1 cellular context compared by ENCODE assay signal in the genomic region with DNA sequence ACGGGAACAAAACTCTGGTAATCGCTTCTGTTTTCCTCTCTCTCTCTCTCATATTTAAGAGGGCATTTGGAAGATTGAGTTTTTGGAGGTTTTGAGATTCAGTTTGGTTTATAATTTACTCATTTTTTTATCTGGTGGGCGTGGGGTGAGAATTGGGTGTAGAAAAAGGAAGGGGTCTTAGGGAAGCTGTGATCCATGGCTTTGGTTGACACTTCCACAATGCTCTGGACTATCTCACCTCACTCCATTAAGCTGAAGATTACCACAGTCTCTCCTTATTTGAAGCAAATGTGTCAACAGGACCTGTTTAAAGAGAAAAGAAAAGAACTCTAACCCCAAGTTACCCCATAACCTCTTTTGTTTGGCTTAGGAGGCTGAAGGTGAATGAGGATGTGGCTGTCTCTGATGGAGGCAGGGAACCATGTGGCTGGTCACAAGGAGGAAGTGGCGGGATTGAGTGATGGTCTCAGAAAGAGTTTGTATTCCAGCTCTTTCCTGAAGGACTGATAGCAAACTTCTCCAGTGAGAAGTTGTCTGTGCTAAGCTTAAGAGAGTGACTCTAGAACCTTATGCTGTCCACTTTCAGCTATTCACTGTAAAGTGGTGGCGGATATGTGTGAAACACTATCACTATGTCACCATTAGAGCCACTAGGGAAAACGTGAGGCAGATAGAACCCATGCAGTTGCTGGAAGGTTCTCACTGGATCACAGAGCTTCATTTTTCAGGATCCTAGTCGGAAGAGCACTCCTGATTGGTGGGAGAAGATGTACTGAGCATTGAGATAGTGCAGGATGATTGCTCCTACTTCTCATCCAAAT.
TF ChIP-seq lines count a peak whose summit lies in the region.

No MANE protein-coding gene starts in this region.

TF ChIP-seq in HepG2, 621 proteins besides CTCF, POLR2A, EP300 and RAD21 (continued from another document):
- TF ChIP-seq, protein P1, sequence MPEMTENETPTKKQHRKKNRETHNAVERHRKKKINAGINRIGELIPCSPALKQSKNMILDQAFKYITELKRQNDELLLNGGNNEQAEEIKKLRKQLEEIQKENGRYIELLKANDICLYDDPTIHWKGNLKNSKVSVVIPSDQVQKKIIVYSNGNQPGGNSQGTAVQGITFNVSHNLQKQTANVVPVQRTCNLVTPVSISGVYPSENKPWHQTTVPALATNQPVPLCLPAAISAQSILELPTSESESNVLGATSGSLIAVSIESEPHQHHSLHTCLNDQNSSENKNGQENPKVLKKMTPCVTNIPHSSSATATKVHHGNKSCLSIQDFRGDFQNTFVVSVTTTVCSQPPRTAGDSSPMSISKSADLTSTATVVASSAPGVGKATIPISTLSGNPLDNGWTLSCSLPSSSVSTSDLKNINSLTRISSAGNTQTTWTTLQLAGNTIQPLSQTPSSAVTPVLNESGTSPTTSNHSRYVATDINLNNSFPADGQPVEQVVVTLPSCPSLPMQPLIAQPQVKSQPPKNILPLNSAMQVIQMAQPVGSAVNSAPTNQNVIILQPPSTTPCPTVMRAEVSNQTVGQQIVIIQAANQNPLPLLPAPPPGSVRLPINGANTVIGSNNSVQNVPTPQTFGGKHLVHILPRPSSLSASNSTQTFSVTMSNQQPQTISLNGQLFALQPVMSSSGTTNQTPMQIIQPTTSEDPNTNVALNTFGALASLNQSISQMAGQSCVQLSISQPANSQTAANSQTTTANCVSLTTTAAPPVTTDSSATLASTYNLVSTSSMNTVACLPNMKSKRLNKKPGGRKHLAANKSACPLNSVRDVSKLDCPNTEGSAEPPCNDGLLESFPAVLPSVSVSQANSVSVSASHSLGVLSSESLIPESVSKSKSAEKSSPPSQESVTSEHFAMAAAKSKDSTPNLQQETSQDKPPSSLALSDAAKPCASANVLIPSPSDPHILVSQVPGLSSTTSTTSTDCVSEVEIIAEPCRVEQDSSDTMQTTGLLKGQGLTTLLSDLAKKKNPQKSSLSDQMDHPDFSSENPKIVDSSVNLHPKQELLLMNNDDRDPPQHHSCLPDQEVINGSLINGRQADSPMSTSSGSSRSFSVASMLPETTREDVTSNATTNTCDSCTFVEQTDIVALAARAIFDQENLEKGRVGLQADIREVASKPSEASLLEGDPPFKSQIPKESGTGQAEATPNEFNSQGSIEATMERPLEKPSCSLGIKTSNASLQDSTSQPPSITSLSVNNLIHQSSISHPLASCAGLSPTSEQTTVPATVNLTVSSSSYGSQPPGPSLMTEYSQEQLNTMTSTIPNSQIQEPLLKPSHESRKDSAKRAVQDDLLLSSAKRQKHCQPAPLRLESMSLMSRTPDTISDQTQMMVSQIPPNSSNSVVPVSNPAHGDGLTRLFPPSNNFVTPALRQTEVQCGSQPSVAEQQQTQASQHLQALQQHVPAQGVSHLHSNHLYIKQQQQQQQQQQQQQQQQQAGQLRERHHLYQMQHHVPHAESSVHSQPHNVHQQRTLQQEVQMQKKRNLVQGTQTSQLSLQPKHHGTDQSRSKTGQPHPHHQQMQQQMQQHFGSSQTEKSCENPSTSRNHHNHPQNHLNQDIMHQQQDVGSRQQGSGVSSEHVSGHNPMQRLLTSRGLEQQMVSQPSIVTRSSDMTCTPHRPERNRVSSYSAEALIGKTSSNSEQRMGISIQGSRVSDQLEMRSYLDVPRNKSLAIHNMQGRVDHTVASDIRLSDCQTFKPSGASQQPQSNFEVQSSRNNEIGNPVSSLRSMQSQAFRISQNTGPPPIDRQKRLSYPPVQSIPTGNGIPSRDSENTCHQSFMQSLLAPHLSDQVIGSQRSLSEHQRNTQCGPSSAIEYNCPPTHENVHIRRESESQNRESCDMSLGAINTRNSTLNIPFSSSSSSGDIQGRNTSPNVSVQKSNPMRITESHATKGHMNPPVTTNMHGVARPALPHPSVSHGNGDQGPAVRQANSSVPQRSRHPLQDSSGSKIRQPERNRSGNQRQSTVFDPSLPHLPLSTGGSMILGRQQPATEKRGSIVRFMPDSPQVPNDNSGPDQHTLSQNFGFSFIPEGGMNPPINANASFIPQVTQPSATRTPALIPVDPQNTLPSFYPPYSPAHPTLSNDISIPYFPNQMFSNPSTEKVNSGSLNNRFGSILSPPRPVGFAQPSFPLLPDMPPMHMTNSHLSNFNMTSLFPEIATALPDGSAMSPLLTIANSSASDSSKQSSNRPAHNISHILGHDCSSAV (CRISPR knock-in tag; IDR thresholded peaks at IDR 0.05; ENCODE audit: borderline replicate concordance): no peak
- TF ChIP-seq, protein P2, sequence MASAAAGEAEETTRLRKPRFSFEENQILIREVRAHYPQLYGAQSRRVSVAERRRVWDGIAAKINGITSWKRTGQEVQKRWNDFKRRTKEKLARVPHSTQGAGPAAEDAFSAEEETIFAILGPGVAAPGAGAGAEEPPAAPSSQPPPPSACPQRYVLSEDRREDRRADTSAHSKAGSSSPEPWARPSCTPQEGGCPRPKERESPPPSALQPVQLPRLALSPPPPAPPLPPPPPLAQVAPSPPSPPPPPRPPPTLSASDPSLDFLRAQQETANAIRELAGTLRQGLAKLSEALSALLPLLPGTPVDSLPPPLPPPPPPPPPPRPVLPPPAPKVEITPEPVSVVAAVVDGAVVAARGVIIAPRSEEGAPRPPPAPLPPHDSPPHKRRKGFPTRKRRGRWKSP (CRISPR knock-in tag; IDR thresholded peaks at IDR 0.05): no peak
- TF ChIP-seq MAFF (IDR thresholded peaks at IDR 0.05; ENCODE audit: low read depth, low read length) (no peak), ETV6 (CRISPR knock-in tag; conservative IDR thresholded peaks at IDR 0.05) (no peak), ZNF124 (CRISPR knock-in tag; IDR thresholded peaks at IDR 0.05) (no peak), ZFP36 (IDR thresholded peaks at IDR 0.05; ENCODE audit: borderline replicate concordance, low read depth, low read length, partially characterized antibody) (no peak)
- TF ChIP-seq, protein P3, sequence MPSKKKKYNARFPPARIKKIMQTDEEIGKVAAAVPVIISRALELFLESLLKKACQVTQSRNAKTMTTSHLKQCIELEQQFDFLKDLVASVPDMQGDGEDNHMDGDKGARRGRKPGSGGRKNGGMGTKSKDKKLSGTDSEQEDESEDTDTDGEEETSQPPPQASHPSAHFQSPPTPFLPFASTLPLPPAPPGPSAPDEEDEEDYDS (CRISPR knock-in tag; IDR thresholded peaks at IDR 0.05): no peak
- TF ChIP-seq, protein P4, sequence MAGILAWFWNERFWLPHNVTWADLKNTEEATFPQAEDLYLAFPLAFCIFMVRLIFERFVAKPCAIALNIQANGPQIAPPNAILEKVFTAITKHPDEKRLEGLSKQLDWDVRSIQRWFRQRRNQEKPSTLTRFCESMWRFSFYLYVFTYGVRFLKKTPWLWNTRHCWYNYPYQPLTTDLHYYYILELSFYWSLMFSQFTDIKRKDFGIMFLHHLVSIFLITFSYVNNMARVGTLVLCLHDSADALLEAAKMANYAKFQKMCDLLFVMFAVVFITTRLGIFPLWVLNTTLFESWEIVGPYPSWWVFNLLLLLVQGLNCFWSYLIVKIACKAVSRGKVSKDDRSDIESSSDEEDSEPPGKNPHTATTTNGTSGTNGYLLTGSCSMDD (CRISPR knock-in tag; IDR thresholded peaks at IDR 0.05): no peak
